ENCODE assay signal across 14 cellular contexts in the genomic region with DNA sequence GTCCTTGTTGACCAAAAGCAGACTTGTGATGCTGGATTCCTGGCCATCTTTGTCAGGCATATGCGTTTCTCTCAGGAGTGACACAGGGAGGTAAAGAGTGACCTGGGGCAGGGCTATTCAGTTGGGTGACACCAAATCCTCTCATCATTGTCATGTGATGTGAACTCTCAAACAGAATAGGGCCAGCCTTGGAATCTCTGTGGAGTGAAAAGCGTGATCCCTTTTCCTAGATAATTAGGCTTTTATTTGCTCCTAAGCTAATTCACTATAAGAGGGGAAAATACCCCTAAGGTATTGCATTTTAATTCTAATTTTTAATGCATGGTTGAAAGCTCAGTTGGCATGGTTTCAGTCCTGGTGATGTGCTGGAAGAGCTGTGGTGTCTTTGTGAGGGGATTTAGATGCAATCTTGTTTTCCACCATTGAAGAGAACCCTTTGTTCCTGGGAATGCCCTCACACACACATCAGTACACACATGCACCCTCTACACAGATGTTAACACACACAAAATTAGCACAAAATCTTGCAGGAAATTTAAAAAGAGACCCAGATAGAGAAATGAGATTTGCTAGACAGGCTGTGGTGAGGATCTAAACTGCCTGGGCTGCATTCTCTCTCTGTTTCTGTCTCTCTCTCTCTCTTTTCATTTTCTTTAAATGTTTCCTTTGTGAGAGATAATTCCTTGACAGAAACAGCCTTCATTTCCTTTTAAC.
A peak's percentile ranks its signal among the peaks of the same experiment; 100 is the strongest.
DNase-seq lines count a peak whose midpoint lies in the region; ATAC-seq and TF ChIP-seq lines count a peak whose summit lies in the region.
"Had no signal": no experiment of that assay in that cellular context is flagged by ENCODE, and none has a peak within 500 bp of the region (broad histone marks: within the 10 kb centered on the region; RNA-seq: fewer than 3 reads in every experiment).

No MANE protein-coding gene starts in this region.

- no peaks in the 10 kb centered on the region for H4K20me1 ChIP-seq in GM23338 (replicated peaks; ENCODE audit: insufficient read depth)

- H2BK12ac ChIP-seq in neuronal stem cell (ENCODE audit: low read length): no peak overlapping the region

- no peaks in the 10 kb centered on the region for H3K79me2 ChIP-seq in GM23338 (replicated peaks; ENCODE audit: insufficient read depth)

- no peaks in the 10 kb centered on the region for H3K27me3 Mint-ChIP-seq in GM23338 (ENCODE audit: insufficient read depth, low read depth, poor library complexity)
- H3K27me3 Mint-ChIP-seq: CD4-positive, CD25-positive, alpha-beta regulatory T cell; IgD-negative memory B cell had no signal

- H2AK5ac ChIP-seq in neuronal stem cell (ENCODE audit: low read depth, low read length): no peak overlapping the region

- H3K9me3 Mint-ChIP-seq in GM23338: peaks cover 19% of the 10 kb centered on the region

- no peak overlapping the region for H4K91ac ChIP-seq in neuronal stem cell (ENCODE audit: low read depth, low read length, poor library complexity)

- H3K27ac Mint-ChIP-seq in GM23338: no peak overlapping the region
- H3K27ac Mint-ChIP-seq: CD4-positive, CD25-positive, alpha-beta regulatory T cell; IgD-negative memory B cell had no signal

- H3K4ac ChIP-seq in neuronal stem cell (ENCODE audit: low read length): no peak overlapping the region

- H3K79me1 ChIP-seq in neuronal stem cell (ENCODE audit: low read depth, low read length): no peaks in the 10 kb centered on the region

- H3K9ac ChIP-seq in neuronal stem cell (ENCODE audit: low read depth, low read length, poor library complexity): no peak overlapping the region
- H3K9ac ChIP-seq: KMS-11 had no signal

- H3K4me2 ChIP-seq in GM23338 (no peak overlapping the region), neuronal stem cell (ENCODE audit: insufficient read depth, low read length, poor library complexity, severe bottlenecking) (no peak overlapping the region)
- H3K4me2 ChIP-seq: A549, KMS-11 had no signal

- DNase-seq in GM23338 (ENCODE audit: low spot score) (no peak), astrocyte of the hippocampus (ENCODE audit: low read depth, low spot score) (peak; percentile 3), neuronal stem cell (ENCODE audit: low spot score) (peak; percentile 36)
- DNase-seq: Calu3; CD4-positive, CD25-positive, alpha-beta regulatory T cell; DMS 273 treated with DMSO at 0.1 percent for 48 hours; DMS79 had no signal

- H2BK15ac ChIP-seq in neuronal stem cell (ENCODE audit: low read length): no peak overlapping the region

- H3K4me1 ChIP-seq in GM23338 (ENCODE audit: insufficient read depth) (no peaks in the 10 kb centered on the region), neuronal stem cell (ENCODE audit: control insufficient read depth in 2 of 2, insufficient read depth in 1 of 2, low read depth in 1 of 2, low read length in 2 of 2) (peaks cover 0 to 35% of the 10 kb centered on the region in 2 donors)
- H3K4me1 ChIP-seq: A549 had no signal

- peak overlapping the region; percentile 56; the same call in 1 of the 2 replicates for H2AFZ ChIP-seq in GM23338
- H2AFZ ChIP-seq in neuronal stem cell (ENCODE audit: low read length): no peak overlapping the region

- no peak overlapping the region for H3K23ac ChIP-seq in neuronal stem cell (ENCODE audit: low read depth, low read length, poor library complexity)

- H3K14ac ChIP-seq in neuronal stem cell (ENCODE audit: low read length): no peak overlapping the region

- TF ChIP-seq CTCF in GM23338 (conservative IDR thresholded peaks at IDR 0.05; ENCODE audit: low read depth in 2 of 2): no peak

- no peak overlapping the region for H2BK5ac ChIP-seq in neuronal stem cell (ENCODE audit: low read length)

- H2BK120ac ChIP-seq in neuronal stem cell (ENCODE audit: low read depth, low read length): no peak overlapping the region

- H3K36me3 Mint-ChIP-seq in GM23338 (ENCODE audit: low read depth): no peaks in the 10 kb centered on the region; the same call in 2 of the 3 replicates
- H3K36me3 Mint-ChIP-seq: CD4-positive, CD25-positive, alpha-beta regulatory T cell; IgD-negative memory B cell had no signal

- H3K27ac ChIP-seq in GM23338 (ENCODE audit: low read depth) (no peak overlapping the region), neuronal stem cell (replicated peaks; ENCODE audit: low read length) (peak overlapping the region; percentile 83)
- H3K27ac ChIP-seq: A549, KMS-11 had no signal

- no CpG with 5 or more reads among the region's 2 CpGs for WGBS in neuronal stem cell (ENCODE audit: extremely low coverage in 2 of 2, insufficient read length in 2 of 2, insufficient replicate concordance in 1 of 2), 2 donors

- no peak overlapping the region for H3K18ac ChIP-seq in neuronal stem cell (ENCODE audit: low read length)

- H3K4me3 Mint-ChIP-seq in GM23338: no peak overlapping the region
- H3K4me3 Mint-ChIP-seq: CD4-positive, CD25-positive, alpha-beta regulatory T cell; IgD-negative memory B cell had no signal

- peaks cover 4% of the 10 kb centered on the region; the same call in 2 of the 3 replicates for H3K4me1 Mint-ChIP-seq in GM23338
- H3K4me1 Mint-ChIP-seq: CD4-positive, CD25-positive, alpha-beta regulatory T cell; IgD-negative memory B cell had no signal

- no peak overlapping the region for H4K8ac ChIP-seq in neuronal stem cell (ENCODE audit: low read depth, low read length)

- H3F3A ChIP-seq in GM23338 (replicated peaks; ENCODE audit: low read depth): no peaks in the 10 kb centered on the region

- H3K9me3 ChIP-seq in neuronal stem cell (replicated peaks in 1 of 2; ENCODE audit: control insufficient read depth in 2 of 2, insufficient read depth in 1 of 2, low read depth in 1 of 2, low read length in 2 of 2): no peaks in the 10 kb centered on the region
- H3K9me3 ChIP-seq: A549 had no signal

- H3K36me3 ChIP-seq in GM23338 (ENCODE audit: insufficient read depth) (no peaks in the 10 kb centered on the region), neuronal stem cell (replicated peaks in 1 of 2; ENCODE audit: control insufficient read depth in 2 of 2, insufficient read depth in 2 of 2, low read length in 2 of 2) (no peaks in the 10 kb centered on the region)

- peaks cover 25% of the 10 kb centered on the region for H3K9me2 ChIP-seq in GM23338 (ENCODE audit: insufficient read depth)

- H3K27me3 ChIP-seq in GM23338 (ENCODE audit: insufficient read depth) (no peaks in the 10 kb centered on the region), neuronal stem cell (ENCODE audit: control insufficient read depth in 3 of 3, insufficient read depth in 3 of 3, low read depth in 1 of 3, low read length in 3 of 3) (no peaks in the 10 kb centered on the region)

- H3K4me3 ChIP-seq in GM23338 (no peak overlapping the region), neuronal stem cell (ENCODE audit: low read length in 2 of 2) (no peak overlapping the region)
- H3K4me3 ChIP-seq: A549, GM12878 had no signal

- ATAC-seq in GM23338: no peak
- ATAC-seq in GM19452 (IDR thresholded peaks at IDR 0.05; ENCODE audit: unreplicated experiment): no peak
- no peak for ATAC-seq in HG02642 (IDR thresholded peaks at IDR 0.05; ENCODE audit: poor library complexity, unreplicated experiment)
- no peak for ATAC-seq in GM21528 (IDR thresholded peaks at IDR 0.05; ENCODE audit: low FRiP score, unreplicated experiment)
- ATAC-seq: A549, GM12878 had no signal

TF ChIP-seq in GM23338, 12 proteins besides CTCF, POLR2A, EP300 and RAD21 (continues in another document):
- TF ChIP-seq, protein P1, sequence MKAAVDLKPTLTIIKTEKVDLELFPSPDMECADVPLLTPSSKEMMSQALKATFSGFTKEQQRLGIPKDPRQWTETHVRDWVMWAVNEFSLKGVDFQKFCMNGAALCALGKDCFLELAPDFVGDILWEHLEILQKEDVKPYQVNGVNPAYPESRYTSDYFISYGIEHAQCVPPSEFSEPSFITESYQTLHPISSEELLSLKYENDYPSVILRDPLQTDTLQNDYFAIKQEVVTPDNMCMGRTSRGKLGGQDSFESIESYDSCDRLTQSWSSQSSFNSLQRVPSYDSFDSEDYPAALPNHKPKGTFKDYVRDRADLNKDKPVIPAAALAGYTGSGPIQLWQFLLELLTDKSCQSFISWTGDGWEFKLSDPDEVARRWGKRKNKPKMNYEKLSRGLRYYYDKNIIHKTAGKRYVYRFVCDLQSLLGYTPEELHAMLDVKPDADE (IDR thresholded peaks at IDR 0.05): no peak
- TF ChIP-seq JUNB (IDR thresholded peaks at IDR 0.05; ENCODE audit: unreplicated experiment) (no peak), POLR2AphosphoS5 (IDR thresholded peaks at IDR 0.05; ENCODE audit: low read depth) (no peak), ZNF114 (CRISPR knock-in tag; IDR thresholded peaks at IDR 0.05) (no peak)
- TF ChIP-seq, protein P2, sequence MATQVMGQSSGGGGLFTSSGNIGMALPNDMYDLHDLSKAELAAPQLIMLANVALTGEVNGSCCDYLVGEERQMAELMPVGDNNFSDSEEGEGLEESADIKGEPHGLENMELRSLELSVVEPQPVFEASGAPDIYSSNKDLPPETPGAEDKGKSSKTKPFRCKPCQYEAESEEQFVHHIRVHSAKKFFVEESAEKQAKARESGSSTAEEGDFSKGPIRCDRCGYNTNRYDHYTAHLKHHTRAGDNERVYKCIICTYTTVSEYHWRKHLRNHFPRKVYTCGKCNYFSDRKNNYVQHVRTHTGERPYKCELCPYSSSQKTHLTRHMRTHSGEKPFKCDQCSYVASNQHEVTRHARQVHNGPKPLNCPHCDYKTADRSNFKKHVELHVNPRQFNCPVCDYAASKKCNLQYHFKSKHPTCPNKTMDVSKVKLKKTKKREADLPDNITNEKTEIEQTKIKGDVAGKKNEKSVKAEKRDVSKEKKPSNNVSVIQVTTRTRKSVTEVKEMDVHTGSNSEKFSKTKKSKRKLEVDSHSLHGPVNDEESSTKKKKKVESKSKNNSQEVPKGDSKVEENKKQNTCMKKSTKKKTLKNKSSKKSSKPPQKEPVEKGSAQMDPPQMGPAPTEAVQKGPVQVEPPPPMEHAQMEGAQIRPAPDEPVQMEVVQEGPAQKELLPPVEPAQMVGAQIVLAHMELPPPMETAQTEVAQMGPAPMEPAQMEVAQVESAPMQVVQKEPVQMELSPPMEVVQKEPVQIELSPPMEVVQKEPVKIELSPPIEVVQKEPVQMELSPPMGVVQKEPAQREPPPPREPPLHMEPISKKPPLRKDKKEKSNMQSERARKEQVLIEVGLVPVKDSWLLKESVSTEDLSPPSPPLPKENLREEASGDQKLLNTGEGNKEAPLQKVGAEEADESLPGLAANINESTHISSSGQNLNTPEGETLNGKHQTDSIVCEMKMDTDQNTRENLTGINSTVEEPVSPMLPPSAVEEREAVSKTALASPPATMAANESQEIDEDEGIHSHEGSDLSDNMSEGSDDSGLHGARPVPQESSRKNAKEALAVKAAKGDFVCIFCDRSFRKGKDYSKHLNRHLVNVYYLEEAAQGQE (IDR thresholded peaks at IDR 0.05; ENCODE audit: unreplicated experiment): no peak
